Comparison of ENCODE assay signal across 9 cellular contexts in genomic region chr10:113681533-113682470, GRCh38. TPM values are rescaled to one million over a fixed set of nuclear protein-coding genes. Genes with fewer than 3 reads are reported as not detected.
DNase-seq lines count a peak whose midpoint lies in the region; ATAC-seq and TF ChIP-seq lines count a peak whose summit lies in the region.
"Had no signal": no experiment of that assay in that cellular context is flagged by ENCODE, and none has a peak within 500 bp of the region (broad histone marks: within the 10 kb centered on the region; RNA-seq: fewer than 3 reads in every experiment).

No MANE protein-coding gene starts in this region.

- H3K4me3 ChIP-seq in SJCRH30 = no peak overlapping the region
- no peak overlapping the region for H3K4me3 ChIP-seq in mucosa of descending colon
- H3K4me3 ChIP-seq in GM23338 = no peak overlapping the region

- H3K27ac Mint-ChIP-seq in naive B cell (peak overlapping the region; percentile 35 to 96 (median 94)), GM23338 (no peak overlapping the region)

- H3K4me3 Mint-ChIP-seq in naive B cell (peak overlapping the region in 6 of 8 donors; percentile 79 to 98 (median 98)), GM23338 (no peak overlapping the region; the same call in 2 of the 3 replicates)

- H4K20me1 ChIP-seq in GM23338 (replicated peaks; ENCODE audit: insufficient read depth) = peaks cover 9% of the 10 kb centered on the region; the same call in 1 of the 2 replicates

- no peaks in the 10 kb centered on the region for H3K9me2 ChIP-seq in GM23338 (ENCODE audit: insufficient read depth)

- H3K4me1 ChIP-seq in SJCRH30 (peaks cover 3% of the 10 kb centered on the region; the same call in 1 of the 2 replicates), mucosa of descending colon (ENCODE audit: low read depth) (peaks cover 7% of the 10 kb centered on the region), GM23338 (ENCODE audit: insufficient read depth) (peaks cover 8% of the 10 kb centered on the region; the same call in 1 of the 2 replicates)

- intact Hi-C loops in mucosa of descending colon (cut with DNase I, micrococcal nuclease) = no loop called here

- peaks cover 17% of the 10 kb centered on the region for H3K9me3 ChIP-seq in SJCRH30 (replicated peaks)
- peaks cover 2% of the 10 kb centered on the region for H3K9me3 ChIP-seq in mucosa of descending colon

- DNase-seq in SJCRH30 = no peak
- DNase-seq in naive B cell = no peak
- DNase-seq in germinal center (ENCODE audit: low spot score) = no peak
- DNase-seq in KBM-7 = no peak
- DNase-seq in mucosa of descending colon = no peak
- no peak for DNase-seq in GM23338 (ENCODE audit: low spot score)

- H3K4me2 ChIP-seq in GM23338 = no peak overlapping the region

- H3K27ac ChIP-seq in SJCRH30 = peak overlapping the region; percentile 82
- H3K27ac ChIP-seq in GM23338 (ENCODE audit: low read depth) = no peak overlapping the region

- H3K36me3 Mint-ChIP-seq in naive B cell (peaks cover 14 to 29% of the 10 kb centered on the region in 2 donors), GM23338 (ENCODE audit: low read depth) (peaks cover 10% of the 10 kb centered on the region; the same call in 1 of the 3 replicates)

- no peak overlapping the region for H2AFZ ChIP-seq in GM23338

- in situ Hi-C loops in KBM-7 (cut with MboI; ENCODE audit: low pct_unique_long_range_greater_than_20kb, low sequenced_read_pairs) = no loop called here

- no peak for TF ChIP-seq CTCF in mucosa of descending colon (IDR thresholded peaks at IDR 0.05)
- TF ChIP-seq CTCF in GM23338 (conservative IDR thresholded peaks at IDR 0.05; ENCODE audit: low read depth in 2 of 2) = no peak

- H3F3A ChIP-seq in GM23338 (replicated peaks; ENCODE audit: low read depth) = no peaks in the 10 kb centered on the region

- H3K4me1 Mint-ChIP-seq in naive B cell = peaks cover 43 to 64% (median 61%) of the 10 kb centered on the region in 3 donors
- peaks cover 10% of the 10 kb centered on the region; the same call in 1 of the 3 replicates for H3K4me1 Mint-ChIP-seq in GM23338

- ATAC-seq in GM19023 (IDR thresholded peaks at IDR 0.05; ENCODE audit: unreplicated experiment) = peak; percentile 47
- ATAC-seq in HG02678 (IDR thresholded peaks at IDR 0.05; ENCODE audit: unreplicated experiment) = peak; percentile 54
- ATAC-seq in naive B cell (ENCODE audit: low read depth in 2 of 2) = peak in 1 of 2 donors; percentile 8
- ATAC-seq in mucosa of descending colon = no peak
- ATAC-seq in GM23338 = no peak

- H3K9me3 Mint-ChIP-seq in naive B cell (peaks cover 0 to 25% (median 16%) of the 10 kb centered on the region in 7 donors), GM23338 (no peaks in the 10 kb centered on the region)

- peaks cover 8% of the 10 kb centered on the region; the same call in 1 of the 2 replicates for H3K36me3 ChIP-seq in SJCRH30
- no peaks in the 10 kb centered on the region for H3K36me3 ChIP-seq in mucosa of descending colon (ENCODE audit: low read depth)
- H3K36me3 ChIP-seq in GM23338 (ENCODE audit: insufficient read depth) = no peaks in the 10 kb centered on the region

- H3K27me3 ChIP-seq in SJCRH30 (no peaks in the 10 kb centered on the region), GM23338 (ENCODE audit: insufficient read depth) (peaks cover 14% of the 10 kb centered on the region)

- H3K79me2 ChIP-seq in GM23338 (replicated peaks; ENCODE audit: insufficient read depth) = peaks cover 21% of the 10 kb centered on the region; the same call in 1 of the 2 replicates

- H3K27me3 Mint-ChIP-seq in naive B cell (no peaks in the 10 kb centered on the region), GM23338 (ENCODE audit: insufficient read depth, low read depth, poor library complexity) (peaks cover 10% of the 10 kb centered on the region)

TF ChIP-seq in GM23338, 12 proteins besides CTCF, POLR2A, EP300 and RAD21:
- TF ChIP-seq STAT1 (IDR thresholded peaks at IDR 0.05; ENCODE audit: unreplicated experiment) = no peak
- no peak for TF ChIP-seq CREB1 (CRISPR knock-in tag; IDR thresholded peaks at IDR 0.05; ENCODE audit: low read depth)
- no peak for TF ChIP-seq ZNF114 (CRISPR knock-in tag; IDR thresholded peaks at IDR 0.05)
- no peak for TF ChIP-seq EZH2 (IDR thresholded peaks at IDR 0.05; ENCODE audit: low read depth, unreplicated experiment)
- no peak for TF ChIP-seq ZNF331 (CRISPR knock-in tag; IDR thresholded peaks at IDR 0.05; ENCODE audit: low read depth)
- TF ChIP-seq, protein P1, sequence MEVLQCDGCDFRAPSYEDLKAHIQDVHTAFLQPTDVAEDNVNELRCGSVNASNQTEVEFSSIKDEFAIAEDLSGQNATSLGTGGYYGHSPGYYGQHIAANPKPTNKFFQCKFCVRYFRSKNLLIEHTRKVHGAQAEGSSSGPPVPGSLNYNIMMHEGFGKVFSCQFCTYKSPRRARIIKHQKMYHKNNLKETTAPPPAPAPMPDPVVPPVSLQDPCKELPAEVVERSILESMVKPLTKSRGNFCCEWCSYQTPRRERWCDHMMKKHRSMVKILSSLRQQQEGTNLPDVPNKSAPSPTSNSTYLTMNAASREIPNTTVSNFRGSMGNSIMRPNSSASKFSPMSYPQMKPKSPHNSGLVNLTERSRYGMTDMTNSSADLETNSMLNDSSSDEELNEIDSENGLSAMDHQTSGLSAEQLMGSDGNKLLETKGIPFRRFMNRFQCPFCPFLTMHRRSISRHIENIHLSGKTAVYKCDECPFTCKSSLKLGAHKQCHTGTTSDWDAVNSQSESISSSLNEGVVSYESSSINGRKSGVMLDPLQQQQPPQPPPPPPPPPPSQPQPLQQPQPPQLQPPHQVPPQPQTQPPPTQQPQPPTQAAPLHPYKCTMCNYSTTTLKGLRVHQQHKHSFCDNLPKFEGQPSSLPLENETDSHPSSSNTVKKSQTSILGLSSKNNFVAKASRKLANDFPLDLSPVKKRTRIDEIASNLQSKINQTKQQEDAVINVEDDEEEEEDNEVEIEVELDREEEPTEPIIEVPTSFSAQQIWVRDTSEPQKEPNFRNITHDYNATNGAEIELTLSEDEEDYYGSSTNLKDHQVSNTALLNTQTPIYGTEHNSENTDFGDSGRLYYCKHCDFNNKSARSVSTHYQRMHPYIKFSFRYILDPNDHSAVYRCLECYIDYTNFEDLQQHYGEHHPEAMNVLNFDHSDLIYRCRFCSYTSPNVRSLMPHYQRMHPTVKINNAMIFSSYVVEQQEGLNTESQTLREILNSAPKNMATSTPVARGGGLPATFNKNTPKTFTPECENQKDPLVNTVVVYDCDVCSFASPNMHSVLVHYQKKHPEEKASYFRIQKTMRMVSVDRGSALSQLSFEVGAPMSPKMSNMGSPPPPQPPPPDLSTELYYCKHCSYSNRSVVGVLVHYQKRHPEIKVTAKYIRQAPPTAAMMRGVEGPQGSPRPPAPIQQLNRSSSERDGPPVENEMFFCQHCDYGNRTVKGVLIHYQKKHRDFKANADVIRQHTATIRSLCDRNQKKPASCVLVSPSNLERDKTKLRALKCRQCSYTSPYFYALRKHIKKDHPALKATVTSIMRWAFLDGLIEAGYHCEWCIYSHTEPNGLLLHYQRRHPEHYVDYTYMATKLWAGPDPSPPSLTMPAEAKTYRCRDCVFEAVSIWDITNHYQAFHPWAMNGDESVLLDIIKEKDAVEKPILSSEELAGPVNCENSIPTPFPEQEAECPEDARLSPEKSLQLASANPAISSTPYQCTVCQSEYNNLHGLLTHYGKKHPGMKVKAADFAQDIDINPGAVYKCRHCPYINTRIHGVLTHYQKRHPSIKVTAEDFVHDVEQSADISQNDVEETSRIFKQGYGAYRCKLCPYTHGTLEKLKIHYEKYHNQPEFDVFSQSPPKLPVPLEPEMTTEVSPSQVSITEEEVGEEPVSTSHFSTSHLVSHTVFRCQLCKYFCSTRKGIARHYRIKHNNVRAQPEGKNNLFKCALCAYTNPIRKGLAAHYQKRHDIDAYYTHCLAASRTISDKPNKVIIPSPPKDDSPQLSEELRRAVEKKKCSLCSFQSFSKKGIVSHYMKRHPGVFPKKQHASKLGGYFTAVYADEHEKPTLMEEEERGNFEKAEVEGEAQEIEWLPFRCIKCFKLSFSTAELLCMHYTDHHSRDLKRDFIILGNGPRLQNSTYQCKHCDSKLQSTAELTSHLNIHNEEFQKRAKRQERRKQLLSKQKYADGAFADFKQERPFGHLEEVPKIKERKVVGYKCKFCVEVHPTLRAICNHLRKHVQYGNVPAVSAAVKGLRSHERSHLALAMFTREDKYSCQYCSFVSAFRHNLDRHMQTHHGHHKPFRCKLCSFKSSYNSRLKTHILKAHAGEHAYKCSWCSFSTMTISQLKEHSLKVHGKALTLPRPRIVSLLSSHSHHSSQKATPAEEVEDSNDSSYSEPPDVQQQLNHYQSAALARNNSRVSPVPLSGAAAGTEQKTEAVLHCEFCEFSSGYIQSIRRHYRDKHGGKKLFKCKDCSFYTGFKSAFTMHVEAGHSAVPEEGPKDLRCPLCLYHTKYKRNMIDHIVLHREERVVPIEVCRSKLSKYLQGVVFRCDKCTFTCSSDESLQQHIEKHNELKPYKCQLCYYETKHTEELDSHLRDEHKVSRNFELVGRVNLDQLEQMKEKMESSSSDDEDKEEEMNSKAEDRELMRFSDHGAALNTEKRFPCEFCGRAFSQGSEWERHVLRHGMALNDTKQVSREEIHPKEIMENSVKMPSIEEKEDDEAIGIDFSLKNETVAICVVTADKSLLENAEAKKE (CRISPR knock-in tag; IDR thresholded peaks at IDR 0.05) = no peak
- no peak for TF ChIP-seq JUNB (IDR thresholded peaks at IDR 0.05; ENCODE audit: unreplicated experiment)
- TF ChIP-seq POLR2AphosphoS5 (IDR thresholded peaks at IDR 0.05; ENCODE audit: low read depth) = no peak

RNA-seq across cellular contexts. Expression of gene CASP7, which starts 2.1 kb away (rescaled TPM):
- 35.4 and 38.1 TPM in 2 replicates for total RNA-seq in SJCRH30 (2014; rRNA removed; shearing (Covaris generic))
- polyA plus RNA-seq in naive B cell (ENCODE audit: low read depth in 6 of 6) = 10 to 100 TPM; 15.0 to 24.0 (median 18.3) TPM
- 100 to 1,000 TPM; 113 to 200 (median 186) TPM for total RNA-seq in mucosa of descending colon
- total RNA-seq in GM23338 (2014; rRNA removed; shearing (Covaris generic)) = 5.7 and 7.0 TPM in 2 replicates
- polyA plus RNA-seq in GM23338 (2016; fragmentation: Nextera tagmentation; extraction: Ambion mirVana) = 2.1 and 2.5 TPM in 2 replicates

RNA-seq across cellular contexts. Expression of gene NRAP, which starts 18.0 kb away (rescaled TPM):
- not detected in 2 replicates for total RNA-seq in SJCRH30 (2014; rRNA removed; shearing (Covaris generic))
- polyA plus RNA-seq in naive B cell (ENCODE audit: low read depth in 6 of 6) = not detected
- total RNA-seq in mucosa of descending colon = 1 to 10 TPM in 1 of 3 donors, under 1 TPM in 2; 0.16 to 1.6 (median 0.80) TPM
- not detected in 2 replicates for total RNA-seq in GM23338 (2014; rRNA removed; shearing (Covaris generic))
- not detected in 2 replicates for polyA plus RNA-seq in GM23338 (2016; fragmentation: Nextera tagmentation; extraction: Ambion mirVana)
- total RNA-seq: lung had no signal

Comparison
In these comparisons a context has a peak if more than half of its experiments do, and no peak if none do; other contexts are left out.
1. ATAC-seq: peak in GM19023 (single experiment) and HG02678 (single experiment); none in mucosa of descending colon (single experiment) and GM23338 (single experiment).